8 cellular contexts compared by ENCODE assay signal in genomic region chr14:91509083-91509877, GRCh38. TPM values are rescaled to one million over a fixed set of nuclear protein-coding genes. Genes with fewer than 3 reads are reported as not detected.
DNase-seq lines count a peak whose midpoint lies in the region; ATAC-seq, FAIRE-seq and TF ChIP-seq lines count a peak whose summit lies in the region.

No MANE protein-coding gene starts in this region.

- in situ Hi-C loops in GM12878 (cut with MboI), result loop anchor here (25.0 kb wide), 1 partner anchor 1122 kb away; the partner anchor contains the start of gene CALM1

- peaks cover 65% of the 10 kb centered on the region for H3K79me2 ChIP-seq in GM12878 (ENCODE audit: control insufficient read depth, insufficient read depth, low read length)

- H3K4me1 Mint-ChIP-seq in T-helper 17 cell, result peaks cover 30% of the 10 kb centered on the region

- H3K36me3 Mint-ChIP-seq in T-helper 17 cell (ENCODE audit: low read depth), result peaks cover 5% of the 10 kb centered on the region

- peak; percentile 70 for TF ChIP-seq POLR2A in GM12878 (IDR thresholded peaks at IDR 0.05; ENCODE audit: low read depth, low read length)

- H2AFZ ChIP-seq in GM12878 (ENCODE audit: control insufficient read depth, low read depth, low read length), result peak overlapping the region; percentile 28; the same call in 1 of the 2 replicates

- SMC1A ChIA-PET in GM12878 (lab: Charles Lee; ENCODE audit: uncharacterized antibody, unreplicated experiment), result interaction anchor here (0.5 to 2.0 kb wide), 6 partner anchors 9 to 445 kb away, joined by 3 to 7 read pairs (median 4); no protein-coding TSS in a partner anchor

- TF ChIP-seq RAD21 in GM12878 (IDR thresholded peaks at IDR 0.05; ENCODE audit: insufficient read depth, low read depth, low read length), result no peak

- H3K4me3 ChIP-seq in GM12878, result peak overlapping the region; percentile 99
- H3K4me3 ChIP-seq in skin epidermis, result peak overlapping the region; percentile 70 to 97 (median 84)

- peaks cover 5% of the 10 kb centered on the region for H3K4me1 ChIP-seq in GM12878 (ENCODE audit: control insufficient read depth, insufficient read depth, low read length)

- TF ChIP-seq EP300 in GM12878 (IDR thresholded peaks at IDR 0.05; ENCODE audit: borderline replicate concordance in 1 of 2, control insufficient read depth in 1 of 2, low read depth in 2 of 2, low read length in 2 of 2), result no peak

- H3K4me2 ChIP-seq in GM12878 (ENCODE audit: control insufficient read depth, insufficient read depth), result peak overlapping the region; percentile 79; the same call in 1 of the 2 replicates

- DNase-seq in HK-2 (ENCODE audit: unreplicated experiment) (peak; percentile 46), T-helper 17 cell (peak in 2 of 3 donors; percentile 11 to 17), GM12878 (ENCODE audit: low read depth, low spot score) (no peak), iPS-NIHi11 (ENCODE audit: low spot score) (peak; percentile 48), NCI-H2081 treated with DMSO at 0.1 percent for 48 hours (lab: John Stamatoyannopoulos, UW) (no peak)

- under 1% methylated on average over 60 of the region's 71 CpGs for WGBS in GM12878 (ENCODE audit: insufficient coverage, insufficient replicate concordance, low lambda C conversion rate, missing lambda C conversion rate)

- TF ChIP-seq CTCF in C4-2B (conservative IDR thresholded peaks at IDR 0.05) (no peak), GM12878 (IDR thresholded peaks at IDR 0.05 in 2 of 3, conservative IDR thresholded peaks at IDR 0.05 in 1 of 3; ENCODE audit: control insufficient read depth in 2 of 3, extremely low read depth in 1 of 3, insufficient read depth in 1 of 3, low read depth in 3 of 3, low read length in 3 of 3) (no peak)

- intact Hi-C loops in GM12878 (cut with micrococcal nuclease; ENCODE audit: unreplicated experiment), result loop anchor here (10.0 kb wide), 1 partner anchor 184 kb away; no protein-coding TSS in a partner anchor

- POLR2A ChIA-PET in GM12878 (lab: Charles Lee), result interaction anchor here (0.6 to 2.9 kb wide), 3 partner anchors 8 to 373 kb away, joined by 3 to 12 read pairs (median 3); no protein-coding TSS in a partner anchor

- no peaks in the 10 kb centered on the region for H3K9me3 ChIP-seq in T-helper 17 cell (ENCODE audit: control insufficient read depth, low read length, poor library complexity, severe bottlenecking)
- H3K9me3 ChIP-seq in GM12878 (replicated peaks; ENCODE audit: control insufficient read depth, insufficient read depth, low read length), result no peaks in the 10 kb centered on the region

- peaks cover 0 to 12% of the 10 kb centered on the region in 2 experiments; a peak in 2 of 4 replicates for H3K36me3 ChIP-seq in GM12878 (ENCODE audit: control insufficient read depth in 2 of 2, insufficient read depth in 2 of 2, low read length in 1 of 2)

- no peaks in the 10 kb centered on the region for H4K20me1 ChIP-seq in GM12878 (ENCODE audit: control insufficient read depth, insufficient read depth)

- peak overlapping the region; percentile 100 for H3K27ac Mint-ChIP-seq in T-helper 17 cell

- peak; percentile 5 for ATAC-seq in GM19452 (IDR thresholded peaks at IDR 0.05; ENCODE audit: unreplicated experiment)
- peak; percentile 5 for ATAC-seq in T-helper 17 cell
- peak; percentile 27 for ATAC-seq in GM12878

- H3K27me3 Mint-ChIP-seq in T-helper 17 cell, result no peaks in the 10 kb centered on the region

- peak overlapping the region; percentile 99 for H3K9ac ChIP-seq in GM12878 (ENCODE audit: control insufficient read depth, insufficient read depth, low read length)

- peak overlapping the region; percentile 100 for H3K4me3 Mint-ChIP-seq in T-helper 17 cell

- no peaks in the 10 kb centered on the region for H3K27me3 ChIP-seq in GM12878 (replicated peaks in 1 of 2; ENCODE audit: control insufficient read depth in 2 of 2, insufficient read depth in 2 of 2, low read length in 1 of 2)

- H3K27ac ChIP-seq in C4-2B, result peak overlapping the region; percentile 96
- peak overlapping the region; percentile 97 for H3K27ac ChIP-seq in GM12878 (ENCODE audit: control insufficient read depth, insufficient read depth)
- peak overlapping the region; percentile 92 to 100 (median 99) for H3K27ac ChIP-seq in skin epidermis

- no TSS peak for BruUV-seq in GM12878 (replicated peaks; lab: Mats Ljungman, UMichigan)

- peak; percentile 62 for FAIRE-seq in GM12878 (lab: Jason Lieb, UNC)

- RAD21 ChIA-PET in GM12878 (lab: Charles Lee; ENCODE audit: unreplicated experiment), result interaction anchor here (0.8 to 2.0 kb wide), 4 partner anchors 8 to 531 kb away, joined by 3 to 6 read pairs (median 4); no protein-coding TSS in a partner anchor

- CTCF ChIA-PET in GM12878 (lab: Yijun Ruan, JAX), result interaction anchor here (0.7 to 1.4 kb wide), 4 partner anchors 9 to 154 kb away, joined by 3 read pairs; no protein-coding TSS in a partner anchor

TF ChIP-seq in GM12878, 131 proteins besides CTCF, POLR2A, EP300 and RAD21 (continues in another document):
- TF ChIP-seq BACH1 (IDR thresholded peaks at IDR 0.05; ENCODE audit: borderline replicate concordance) (peak; percentile 45; the same call in 1 of the 2 replicates), ZNF207 (IDR thresholded peaks at IDR 0.05; ENCODE audit: borderline replicate concordance) (no peak), HDAC6 (IDR thresholded peaks at IDR 0.05; ENCODE audit: unreplicated experiment) (no peak), MXI1 (IDR thresholded peaks at IDR 0.05; ENCODE audit: low read depth, low read length) (peak; percentile 50; the same call in 1 of the 2 replicates), SREBF1 (IDR thresholded peaks at IDR 0.05; ENCODE audit: low read length) (no peak), ZSCAN29 (IDR thresholded peaks at IDR 0.05) (peak; percentile 12; the same call in 1 of the 2 replicates), RBBP5 (conservative IDR thresholded peaks at IDR 0.05) (no peak), HDAC2 (IDR thresholded peaks at IDR 0.05) (no peak), SMAD5 (IDR thresholded peaks at IDR 0.05; ENCODE audit: low read depth) (0 out of 2 replicates have a peak, but pooled peaks have one; percentile 18), GATAD2B (conservative IDR thresholded peaks at IDR 0.05; ENCODE audit: low read depth) (0 out of 2 replicates have a peak, but pooled peaks have one; percentile 36), SMARCA5 (IDR thresholded peaks at IDR 0.05) (0 out of 2 replicates have a peak, but pooled peaks have one; percentile 38), ZBTB11 (CRISPR knock-in tag; IDR thresholded peaks at IDR 0.05) (no peak)

RNA-seq across cellular contexts. Expression of gene PPP4R3A, which starts 0.8 kb away (rescaled TPM):
- total RNA-seq in T-helper 17 cell (100 to 1,000 TPM; 180 to 224 TPM), GM12878 (2014; rRNA removed) (66.6 and 69.4 TPM in 2 replicates), GM12878 (2014; rRNA removed; fragmentation: Illumina TruSeq; extraction: Trizol) (89.8 and 92.1 TPM in 2 replicates), GM12878 (2021) (74.5 and 85.1 TPM in 2 replicates)
- total RNA-seq in GM12878 (2013; cell fraction: nucleolus; rRNA removed), result 151 TPM in 2 replicates
- 45.6 TPM for polyA plus RNA-seq in GM12878 (2011; ENCODE audit: low read depth)
- polyA plus RNA-seq in GM12878 (2011; rRNA removed) (66.5 and 80.9 TPM in 2 replicates), GM12878 (2014; fragmentation: Illumina TruSeq; extraction: Trizol) (97.8 and 125 TPM in 2 replicates), GM12878 (2014; fragmentation: Nextera tagmentation; extraction: Ambion mirVana) (10 to 100 TPM; 19.4 to 28.2 TPM), GM12878 (2014; rRNA removed) (59.3 and 61.2 TPM in 2 replicates), GM12878 (2016; fragmentation: Nextera tagmentation; extraction: Ambion mirVana) (10 to 100 TPM; 41.8 to 58.9 TPM)
- 32.2 and 39.3 TPM in 2 replicates for polyA plus RNA-seq in GM12878 (2011; cell fraction: cytosol; rRNA removed)
- 52.7 and 69.0 TPM in 2 replicates for polyA plus RNA-seq in GM12878 (2011; cell fraction: nucleus; rRNA removed)
- 50.9 and 55.2 TPM in 2 replicates for polyA plus RNA-seq in GM12878 (2012)
- polyA minus RNA-seq in GM12878 (2011; rRNA and poly(A)+ RNA removed), result 39.5 and 50.2 TPM in 2 replicates
- 29.0 and 32.4 TPM in 2 replicates for polyA minus RNA-seq in GM12878 (2011; cell fraction: cytosol; rRNA and poly(A)+ RNA removed)
- polyA minus RNA-seq in GM12878 (2011; cell fraction: nucleus; rRNA and poly(A)+ RNA removed), result 22.1 and 42.3 TPM in 2 replicates

Comparison
In these comparisons a context has a peak if more than half of its experiments do, and no peak if none do; other contexts are left out.
1. DNase-seq: peak in HK-2 (single experiment), T-helper 17 cell (2 of 3) and iPS-NIHi11 (single experiment); none in GM12878 (single experiment) and NCI-H2081 treated with DMSO at 0.1 percent for 48 hours (single experiment).
2. Peak in every context shown above with its lines, with median percentiles within 50 percentile points of each other: H3K27ac ChIP-seq and ATAC-seq.